In genomic region chr18:8536922-8537321, GRCh38 we compare ENCODE assay signal across 22 cellular contexts.
"Had no signal": no experiment of that assay in that cellular context is flagged by ENCODE, and none has a peak within 500 bp of the region (broad histone marks: within the 10 kb centered on the region; RNA-seq: fewer than 3 reads in every experiment).

No MANE protein-coding gene starts in this region.

- H3K4me1 ChIP-seq: body of pancreas, testis, uterus had no signal

- H3K9me3 ChIP-seq: ovary, testis had no signal

- ATAC-seq: activated T-cell treated with anti-CD3 and anti-CD28 coated beads, Interleukin-2, amount 50 U/mL, for 72 hours; body of pancreas; left lobe of liver; right cardiac atrium had no signal

- H3K36me3 ChIP-seq: ovary, uterus had no signal

- DNase-seq: activated CD4-positive, alpha-beta T cell treated with anti-CD3 and anti-CD28 coated beads for 4 hours; activated CD4-positive, alpha-beta T cell treated with anti-CD3 and anti-CD28 coated beads, Interleukin-2, amount 50 U/mL, for 4 hours; activated effector memory CD4-positive, alpha-beta T cell treated with Interleukin-2 at 50 U/mL for 16 hours; activated naive CD4-positive, alpha-beta T cell treated with Interleukin-2 at 50 U/mL for 16 hours; activated T-cell treated with anti-CD3 and anti-CD28 coated beads for 4 hours; activated T-cell treated with anti-CD3 and anti-CD28 coated beads, Interleukin-2, amount 50 U/mL, for 72 hours; aorta; body of pancreas; dorsolateral prefrontal cortex; effector memory CD4-positive, alpha-beta T cell; ovary; right cardiac atrium; stimulated activated CD4-positive, alpha-beta T cell treated with anti-CD3 and anti-CD28 coated beads, Interleukin-15, amount 100 ng/mL, for 24 hours; stimulated activated CD4-positive, alpha-beta T cell treated with anti-CD3 and anti-CD28 coated beads, Interleukin-2, amount 100 ng/mL, for 24 hours; stimulated activated naive CD4-positive, alpha-beta T cell; T-helper 9 cell; testis; trophoblast cell; uterus had no signal

- H3K27ac ChIP-seq: body of pancreas, dorsolateral prefrontal cortex, ovary, testis, uterus, VCaP had no signal

- H3K27me3 ChIP-seq: body of pancreas, ovary, testis, uterus had no signal

- H3K4me3 ChIP-seq: body of pancreas, dorsolateral prefrontal cortex, lung, ovary, uterus had no signal
